In genomic region chr11:78023426-78023825, GRCh38 we compare ENCODE assay signal across 11 cellular contexts. TPM values are rescaled to one million over a fixed set of nuclear protein-coding genes. Genes with fewer than 3 reads are reported as not detected.
DNase-seq lines count a peak whose midpoint lies in the region; ATAC-seq and TF ChIP-seq lines count a peak whose summit lies in the region.
"Had no signal": no experiment of that assay in that cellular context is flagged by ENCODE, and none has a peak within 500 bp of the region (broad histone marks: within the 10 kb centered on the region; RNA-seq: fewer than 3 reads in every experiment).

No MANE protein-coding gene starts in this region.

- no peaks in the 10 kb centered on the region for H3K27me3 ChIP-seq in foreskin keratinocyte
- no peaks in the 10 kb centered on the region for H3K27me3 ChIP-seq in parathyroid adenoma (ENCODE audit: control insufficient read depth, insufficient read depth, low read length)

- TF ChIP-seq CTCF in AG09309 (IDR thresholded peaks at IDR 0.05; ENCODE audit: control insufficient read depth, insufficient read depth, low read depth, low read length, missing control alignments) (no peak), WI38 (IDR thresholded peaks at IDR 0.05; ENCODE audit: low read depth, low read length) (no peak), foreskin keratinocyte (conservative IDR thresholded peaks at IDR 0.05) (no peak), parathyroid adenoma (IDR thresholded peaks at IDR 0.05) (no peak)

- H2AFZ ChIP-seq in parathyroid adenoma = peak overlapping the region; percentile 82

- DNase-seq in AG09309 (ENCODE audit: low read depth) (no peak), foreskin keratinocyte (no peak), COR-L47 (lab: John Stamatoyannopoulos, UW) (no peak), DMS53 treated with DMSO at 0.1 percent for 48 hours (lab: John Stamatoyannopoulos, UW; ENCODE audit: unreplicated experiment) (no peak)
- DNase-seq in activated CD4-positive, alpha-beta T cell treated with anti-CD3 and anti-CD28 coated beads for 48 hours = no peak
- DNase-seq: activated effector memory CD4-positive, alpha-beta T cell treated with Interleukin-2 at 50 U/mL for 16 hours; effector CD4-positive, alpha-beta T cell had no signal

- H3K9me3 ChIP-seq in parathyroid adenoma (ENCODE audit: control insufficient read depth, low read length) = no peaks in the 10 kb centered on the region

- H3K4me3 ChIP-seq in AG09309 (ENCODE audit: control insufficient read depth, low read depth, low read length) = peak overlapping the region; percentile 45
- peak overlapping the region; percentile 51 for H3K4me3 ChIP-seq in WI38 (ENCODE audit: low read depth, low read length)
- peak overlapping the region; percentile 49 for H3K4me3 ChIP-seq in parathyroid adenoma (ENCODE audit: low read depth, low read length)

- H3K79me2 ChIP-seq in parathyroid adenoma = no peaks in the 10 kb centered on the region

- H3K4me1 ChIP-seq in foreskin keratinocyte = peaks cover 5% of the 10 kb centered on the region
- peaks cover 3% of the 10 kb centered on the region for H3K4me1 ChIP-seq in parathyroid adenoma

- no peak for ATAC-seq in foreskin keratinocyte
- ATAC-seq in HG03139 (IDR thresholded peaks at IDR 0.05; ENCODE audit: unreplicated experiment) = no peak

- H3K9ac ChIP-seq in parathyroid adenoma = no peak overlapping the region

- H3K27ac ChIP-seq in foreskin keratinocyte (peak overlapping the region; percentile 36), parathyroid adenoma (peak overlapping the region; percentile 84)

- no peaks in the 10 kb centered on the region for H3K36me3 ChIP-seq in parathyroid adenoma (ENCODE audit: control insufficient read depth, insufficient read depth, low read length)

- peak overlapping the region; percentile 83 for H3K4me2 ChIP-seq in parathyroid adenoma (ENCODE audit: low read length)

RNA-seq across cellular contexts. Expression of gene KCTD14, which starts 0.3 kb away (rescaled TPM):
- total RNA-seq in foreskin keratinocyte = 11.2 and 12.8 TPM in 2 replicates
- polyA plus RNA-seq in foreskin keratinocyte = 10.5 and 12.7 TPM in 2 replicates

RNA-seq across cellular contexts. Expression of gene INTS4, which starts 29.0 kb away (rescaled TPM):
- 24.4 and 24.9 TPM in 2 replicates for total RNA-seq in foreskin keratinocyte
- polyA plus RNA-seq in foreskin keratinocyte = 18.7 and 20.2 TPM in 2 replicates

RNA-seq across cellular contexts. Expression of gene THRSP, which starts 40.2 kb away (rescaled TPM):
- total RNA-seq in foreskin keratinocyte = not detected in 2 replicates
- not detected in 2 replicates for polyA plus RNA-seq in foreskin keratinocyte
- polyA plus RNA-seq: CD14-positive monocyte had no signal

RNA-seq across cellular contexts. Expression of gene NDUFC2, which starts 56.2 kb away (rescaled TPM):
- total RNA-seq in foreskin keratinocyte = 232 TPM in 2 replicates
- 308 and 316 TPM in 2 replicates for polyA plus RNA-seq in foreskin keratinocyte
